In genomic region chr5:152736906-152737305, GRCh38 we compare ENCODE assay signal across 25 cellular contexts.
"Had no signal": no experiment of that assay in that cellular context is flagged by ENCODE, and none has a peak within 500 bp of the region (broad histone marks: within the 10 kb centered on the region; RNA-seq: fewer than 3 reads in every experiment).

No MANE protein-coding gene starts in this region.

- H3K36me3 ChIP-seq: colonic mucosa, neural progenitor cell, suprapubic skin, tibial artery, upper lobe of right lung had no signal

- H3K9me3 Mint-ChIP-seq: neural progenitor cell had no signal

- H3K4me1 Mint-ChIP-seq: activated B cell treated with CpG ODN at 0.5 μM for 24 hours; activated naive CD4-positive, alpha-beta T cell treated with anti-CD3 and anti-CD28 coated beads, Interleukin-2, amount 50 U/mL, for 24 hours; activated naive CD8-positive, alpha-beta T cell treated with anti-CD3 and anti-CD28 coated beads, Interleukin-2, amount 50 U/mL, for 24 hours; natural killer cell; neural progenitor cell had no signal

- ATAC-seq: activated CD8-positive, alpha-beta T cell treated with anti-CD3 and anti-CD28 coated beads for 36 hours; activated naive CD8-positive, alpha-beta T cell treated with anti-CD3 and anti-CD28 coated beads, Interleukin-2, amount 50 U/mL, for 24 hours; activated T-cell treated with anti-CD3 and anti-CD28 coated beads, Interleukin-2, amount 50 U/mL, for 4 hours; left cardiac atrium; left ventricle myocardium superior; natural killer cell; psoas muscle; upper lobe of right lung had no signal

- DNase-seq: activated B cell treated with CpG ODN at 0.5 μM for 24 hours; activated CD4-positive, alpha-beta T cell treated with anti-CD3 and anti-CD28 coated beads, Interleukin-2, amount 50 U/mL, for 1 hour; activated CD8-positive, alpha-beta T cell treated with anti-CD3 and anti-CD28 coated beads for 36 hours; activated naive CD8-positive, alpha-beta T cell treated with anti-CD3 and anti-CD28 coated beads, Interleukin-2, amount 50 U/mL, for 24 hours; activated T-cell treated with anti-CD3 and anti-CD28 coated beads, Interleukin-2, amount 50 U/mL, for 4 hours; amygdala; colonic mucosa; dorsolateral prefrontal cortex; effector memory CD4-positive, alpha-beta T cell; head of caudate nucleus; hippocampal formation; left cardiac atrium; left ventricle myocardium superior; natural killer cell; occipital lobe; psoas muscle; stimulated activated CD4-positive, alpha-beta T cell treated with anti-CD3 and anti-CD28 coated beads, Interleukin-15, amount 100 ng/mL, for 24 hours; T-helper 2 cell; tibial artery; upper lobe of right lung had no signal

- H3K27me3 ChIP-seq: colonic mucosa, dorsolateral prefrontal cortex, neural progenitor cell, suprapubic skin, tibial artery, upper lobe of right lung had no signal

- H3K9ac ChIP-seq: neural progenitor cell, parathyroid adenoma had no signal

- H3K27ac ChIP-seq: colonic mucosa, dorsolateral prefrontal cortex, neural progenitor cell, parathyroid adenoma, psoas muscle, suprapubic skin, tibial artery, upper lobe of right lung had no signal

- H3K27ac Mint-ChIP-seq: activated B cell treated with CpG ODN at 0.5 μM for 24 hours; activated CD8-positive, alpha-beta T cell treated with anti-CD3 and anti-CD28 coated beads for 36 hours; activated naive CD4-positive, alpha-beta T cell treated with anti-CD3 and anti-CD28 coated beads, Interleukin-2, amount 50 U/mL, for 24 hours; activated naive CD8-positive, alpha-beta T cell treated with anti-CD3 and anti-CD28 coated beads, Interleukin-2, amount 50 U/mL, for 24 hours; activated T-helper 2 cell treated with anti-CD3 and anti-CD28 coated beads, Interferon-gamma antibody, Interleukin-2, Interleukin-4, amounts not matched to agents 10 μg/mL and 5 μg/mL and 100 μg/mL, durations not matched to agents 14 hours and 24 hours and 36 hours; natural killer cell; neural progenitor cell had no signal

- H3K36me3 Mint-ChIP-seq: activated naive CD4-positive, alpha-beta T cell treated with anti-CD3 and anti-CD28 coated beads, Interleukin-2, amount 50 U/mL, for 24 hours; neural progenitor cell had no signal

- H3K27me3 Mint-ChIP-seq: activated B cell treated with CpG ODN at 0.5 μM for 24 hours; activated CD8-positive, alpha-beta T cell treated with anti-CD3 and anti-CD28 coated beads for 36 hours; activated naive CD4-positive, alpha-beta T cell treated with anti-CD3 and anti-CD28 coated beads, Interleukin-2, amount 50 U/mL, for 24 hours; activated naive CD8-positive, alpha-beta T cell treated with anti-CD3 and anti-CD28 coated beads, Interleukin-2, amount 50 U/mL, for 24 hours had no signal

- H3K4me3 Mint-ChIP-seq: activated B cell treated with CpG ODN at 0.5 μM for 24 hours; activated CD8-positive, alpha-beta T cell treated with anti-CD3 and anti-CD28 coated beads for 36 hours; activated naive CD4-positive, alpha-beta T cell treated with anti-CD3 and anti-CD28 coated beads, Interleukin-2, amount 50 U/mL, for 24 hours; activated naive CD8-positive, alpha-beta T cell treated with anti-CD3 and anti-CD28 coated beads, Interleukin-2, amount 50 U/mL, for 24 hours; activated T-cell treated with anti-CD3 and anti-CD28 coated beads, Interleukin-2, amount 50 U/mL, for 4 hours; natural killer cell; neural progenitor cell had no signal

- H3K9me3 ChIP-seq: colonic mucosa, psoas muscle, suprapubic skin, upper lobe of right lung had no signal

- H3K4me1 ChIP-seq: colonic mucosa, neural progenitor cell, parathyroid adenoma, psoas muscle, suprapubic skin, tibial artery, upper lobe of right lung had no signal

- H3K4me3 ChIP-seq: colonic mucosa, dorsolateral prefrontal cortex, neural progenitor cell, psoas muscle, suprapubic skin, tibial artery, upper lobe of right lung had no signal
